10 cellular contexts compared by ENCODE assay signal in genomic region chr15:32641517-32642059, GRCh38. TPM values are rescaled to one million over a fixed set of nuclear protein-coding genes. Genes with fewer than 3 reads are reported as not detected.
DNase-seq lines count a peak whose midpoint lies in the region; ATAC-seq and TF ChIP-seq lines count a peak whose summit lies in the region.
"Had no signal": no experiment of that assay in that cellular context is flagged by ENCODE, and none has a peak within 500 bp of the region (broad histone marks: within the 10 kb centered on the region; RNA-seq: fewer than 3 reads in every experiment).

Gene SCG5, plus strand, starts transcription at chr15:32641710. Its CDS starts 1,883 bp downstream, at chr15:32643593.

- ATAC-seq in activated T-cell treated with anti-CD3 and anti-CD28 coated beads, Interleukin-2, amount 50 U/mL, for 4 hours = no peak
- no peak for ATAC-seq in GM21447 (IDR thresholded peaks at IDR 0.05; ENCODE audit: unreplicated experiment)
- ATAC-seq in HG03432 (IDR thresholded peaks at IDR 0.05; ENCODE audit: unreplicated experiment) = no peak

- H3K4me3 ChIP-seq in adrenal gland (no peak within 1 kb of the TSS), iPS-18a (ENCODE audit: low read length) (peak within 1 kb of the TSS; percentile 71), suprapubic skin (peak within 1 kb of the TSS; percentile 23), MG63 (no peak within 1 kb of the TSS)

- H3K9me3 ChIP-seq in adrenal gland (replicated peaks in 1 of 3) (no peaks in the 10 kb centered on the region), iPS-18a (ENCODE audit: control insufficient read depth, low read depth, low read length) (no peaks in the 10 kb centered on the region), suprapubic skin (no peaks in the 10 kb centered on the region), MG63 (no peaks in the 10 kb centered on the region)

- H3K36me3 Mint-ChIP-seq in activated T-cell treated with anti-CD3 and anti-CD28 coated beads, Interleukin-2, amount 50 U/mL, for 4 hours (ENCODE audit: insufficient read depth) = peaks cover 15% of the 10 kb centered on the region

- H3K4me1 ChIP-seq in adrenal gland (replicated peaks in 1 of 2) = no peaks in the 10 kb centered on the region
- peaks cover 18% of the 10 kb centered on the region for H3K4me1 ChIP-seq in iPS-18a (ENCODE audit: control insufficient read depth, low read depth, low read length)
- no peaks in the 10 kb centered on the region for H3K4me1 ChIP-seq in suprapubic skin

- H3K36me3 ChIP-seq in adrenal gland (replicated peaks in 1 of 2) = no peaks in the 10 kb centered on the region
- peaks cover 13% of the 10 kb centered on the region for H3K36me3 ChIP-seq in iPS-18a (ENCODE audit: control insufficient read depth, low read depth, low read length)
- H3K36me3 ChIP-seq in suprapubic skin = no peaks in the 10 kb centered on the region
- H3K36me3 ChIP-seq in MG63 = peaks cover 38% of the 10 kb centered on the region

- H3K27ac ChIP-seq in adrenal gland = peak within 1 kb of the TSS in 1 of 5 donors; percentile 38
- H3K27ac ChIP-seq in iPS-18a (ENCODE audit: low read length) = peak within 1 kb of the TSS; percentile 73
- no peak within 1 kb of the TSS for H3K27ac ChIP-seq in suprapubic skin

- peak within 1 kb of the TSS; percentile 24 for H3K4me3 Mint-ChIP-seq in activated T-cell treated with anti-CD3 and anti-CD28 coated beads, Interleukin-2, amount 50 U/mL, for 4 hours
- H3K4me3 Mint-ChIP-seq: B cell had no signal

- no peaks in the 10 kb centered on the region for H3K4me1 Mint-ChIP-seq in activated T-cell treated with anti-CD3 and anti-CD28 coated beads, Interleukin-2, amount 50 U/mL, for 4 hours (ENCODE audit: low read depth)

- intact Hi-C loops in adrenal gland (cut with DNase I) = no loop called here

- H3K9ac ChIP-seq in iPS-18a (ENCODE audit: low read length) = peak within 1 kb of the TSS; percentile 76

- H3K27me3 Mint-ChIP-seq in activated T-cell treated with anti-CD3 and anti-CD28 coated beads, Interleukin-2, amount 50 U/mL, for 4 hours (ENCODE audit: low read depth) = no peaks in the 10 kb centered on the region

- 14 to 17% (median 14%) methylated on average over 14 to 22 of the region's 22 CpGs for WGBS in adrenal gland, 4 donors
- WGBS in suprapubic skin = 35% methylated on average over 22 of the region's 22 CpGs

- TF ChIP-seq EP300 in suprapubic skin (IDR thresholded peaks at IDR 0.05) = no peak

- peak in 1 of 2 donors; percentile 16 for TF ChIP-seq POLR2A in adrenal gland (IDR thresholded peaks at IDR 0.05)
- TF ChIP-seq POLR2A in suprapubic skin (IDR thresholded peaks at IDR 0.05) = no peak

- no peaks in the 10 kb centered on the region for H3K9me3 Mint-ChIP-seq in activated T-cell treated with anti-CD3 and anti-CD28 coated beads, Interleukin-2, amount 50 U/mL, for 4 hours
- H3K9me3 Mint-ChIP-seq: IgD-negative memory B cell had no signal

- H3K27me3 ChIP-seq in adrenal gland = no peaks in the 10 kb centered on the region
- no peaks in the 10 kb centered on the region for H3K27me3 ChIP-seq in iPS-18a (ENCODE audit: control insufficient read depth, insufficient read depth, low read length)
- H3K27me3 ChIP-seq in suprapubic skin = peaks cover 6% of the 10 kb centered on the region
- H3K27me3 ChIP-seq in MG63 = no peaks in the 10 kb centered on the region

- TF ChIP-seq CTCF in adrenal gland (IDR thresholded peaks at IDR 0.05) (no peak), suprapubic skin (IDR thresholded peaks at IDR 0.05) (no peak)

- DNase-seq in activated T-cell treated with anti-CD3 and anti-CD28 coated beads, Interleukin-2, amount 50 U/mL, for 4 hours = no peak
- DNase-seq in activated T-cell treated with anti-CD3 and anti-CD28 coated beads, Interleukin-2, amount 50 U/mL, for 1 hour = no peak
- DNase-seq in adrenal gland (peak in 3 of 7 donors; percentile 24 to 79 (median 28)), suprapubic skin (ENCODE audit: low spot score in 2 of 2) (no peak), MG63 (no peak)

RNA-seq across cellular contexts. Expression of gene SCG5, which starts in this region (rescaled TPM):
- total RNA-seq in activated T-cell treated with anti-CD3 and anti-CD28 coated beads, Interleukin-2, amount 50 U/mL, for 4 hours = under 1 TPM in 2 of 3 donors, not detected in 1; 0.30 to 0.42 TPM
- total RNA-seq in adrenal gland (10 to 100 TPM in 3 of 8 donors, 1 to 10 TPM in 1, under 1 TPM in 2, not detected in 2; 0.52 to 43.1 (median 19.8) TPM), suprapubic skin (not detected)
- polyA plus RNA-seq in adrenal gland = 100 to 1,000 TPM in 1 of 3 donors, 10 to 100 TPM in 2; 32.4 to 102 (median 81.2) TPM
- not detected in 2 replicates for total RNA-seq in MG63 (2014; rRNA removed; shearing (Covaris generic); ENCODE audit: low replicate concordance)
- total RNA-seq: B cell had no signal
- polyA plus RNA-seq: IgD-negative memory B cell had no signal

Comparison
In these comparisons a context has a peak if more than half of its experiments do, and no peak if none do; other contexts are left out.
1. H3K4me3 ChIP-seq: peak in iPS-18a (single experiment) and suprapubic skin (single experiment); none in adrenal gland (0 of 4) and MG63 (single experiment).